19 cellular contexts compared by ENCODE assay signal in the genomic region with DNA sequence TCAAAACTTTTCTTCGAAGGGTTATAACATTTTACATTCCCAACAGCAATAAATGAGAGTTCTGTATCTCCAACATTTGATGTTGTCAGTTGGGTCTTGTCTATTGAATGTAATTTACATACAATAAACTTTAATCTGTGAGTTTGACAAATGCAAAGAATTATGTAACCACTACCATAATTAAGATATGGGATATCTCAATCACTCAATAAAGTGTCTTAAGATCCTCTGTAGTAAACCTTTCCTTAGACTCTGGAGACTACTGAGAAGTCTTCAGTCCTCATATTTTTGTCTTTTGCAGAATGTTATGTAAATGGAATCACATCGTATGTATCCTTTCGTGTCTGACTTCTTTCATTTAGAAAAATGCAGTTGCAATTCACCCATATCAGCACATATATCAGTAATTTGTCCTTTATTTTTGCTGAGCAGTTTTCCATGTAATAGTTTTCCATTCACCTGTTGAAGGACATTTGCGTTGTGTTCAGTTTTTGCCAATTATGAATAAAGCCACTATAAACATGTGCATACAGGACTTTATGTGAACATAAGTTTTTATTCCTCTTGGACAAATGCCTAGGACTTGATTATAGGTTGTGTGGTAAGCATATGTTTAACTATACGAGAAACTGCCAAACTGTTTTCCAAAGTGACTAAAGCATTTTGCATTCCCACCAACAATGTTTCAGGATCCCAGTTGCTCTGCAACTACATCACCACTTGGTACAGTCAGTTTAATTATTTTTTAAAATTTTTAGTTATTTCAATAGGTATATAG.
DNase-seq lines count a peak whose midpoint lies in the region; ATAC-seq and FAIRE-seq lines count a peak whose summit lies in the region.
"Had no signal": no experiment of that assay in that cellular context is flagged by ENCODE, and none has a peak within 500 bp of the region (broad histone marks: within the 10 kb centered on the region; RNA-seq: fewer than 3 reads in every experiment).

No MANE protein-coding gene starts in this region.

- peak; percentile 77 for FAIRE-seq in colon (lab: Jason Lieb, UNC)
- FAIRE-seq: G401.6, GM12878, H1 had no signal

- ATAC-seq in HG02884 (IDR thresholded peaks at IDR 0.05; ENCODE audit: unreplicated experiment), result no peak
- ATAC-seq: GM12878, Right ventricle myocardium inferior, SK-N-SH treated with all-trans-retinoic acid at 6 μM for 48 hours, T-helper 17 cell had no signal

- DNase-seq in NCI-H748 (lab: John Stamatoyannopoulos, UW; ENCODE audit: unreplicated experiment) (peak; percentile 11), NCI-H748 treated with DMSO at 0.1 percent for 48 hours (lab: John Stamatoyannopoulos, UW) (no peak), NCI-H2081 treated with DMSO at 0.1 percent for 48 hours (lab: John Stamatoyannopoulos, UW) (peak; percentile 79), Kasumi-1 (lab: John Stamatoyannopoulos, UW) (no peak), T1000 (lab: John Stamatoyannopoulos, UW) (no peak)
- DNase-seq: CD4-positive, CD25-positive, alpha-beta regulatory T cell; HCEC 1CT; NCI-H2171 treated with DMSO at 0.1 percent for 48 hours; NCI-H774; PC-9; SJCRH30; T-helper 17 cell had no signal

Comparison
In these comparisons a context has a peak if more than half of its experiments do, and no peak if none do; other contexts are left out.
1. DNase-seq: peak in NCI-H748 (single experiment) and NCI-H2081 treated with DMSO at 0.1 percent for 48 hours (single experiment); none in NCI-H748 treated with DMSO at 0.1 percent for 48 hours (single experiment), Kasumi-1 (0 of 2) and T1000 (single experiment).